In the genomic region with DNA sequence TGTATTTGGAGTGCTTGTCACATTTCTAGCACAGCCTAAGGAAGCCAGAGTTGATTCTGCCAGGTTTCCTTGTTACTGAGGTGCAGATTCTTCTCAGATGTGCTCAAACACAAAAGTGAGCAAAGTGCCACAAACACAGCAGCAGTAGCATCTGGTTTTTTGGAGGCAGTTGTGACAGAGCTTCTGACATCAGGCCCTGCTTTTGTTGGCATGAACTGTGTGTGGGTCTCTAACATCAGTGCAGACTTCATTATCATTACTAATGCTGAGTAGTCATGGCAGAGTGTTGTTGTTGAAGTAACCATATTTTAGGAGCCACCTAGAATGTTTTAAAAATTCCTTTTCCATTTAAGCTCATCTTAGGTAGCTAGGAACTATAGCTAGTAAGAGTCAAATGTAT, we compare ENCODE assay signal across 22 cellular contexts.
DNase-seq lines count a peak whose midpoint lies in the region; ATAC-seq and TF ChIP-seq lines count a peak whose summit lies in the region.
"Had no signal": no experiment of that assay in that cellular context is flagged by ENCODE, and none has a peak within 500 bp of the region (broad histone marks: within the 10 kb centered on the region; RNA-seq: fewer than 3 reads in every experiment).

No MANE protein-coding gene starts in this region.

- H3K27ac ChIP-seq in ACC112 (ENCODE audit: low read depth, low read length) = peak overlapping the region; percentile 19; the same call in 1 of the 2 replicates
- H3K27ac ChIP-seq in ascending aorta = peak overlapping the region; percentile 53 to 66

- intact Hi-C loops in ascending aorta (cut with DNase I) = no loop called here

- H3K4me3 ChIP-seq in ACC112 (ENCODE audit: low read depth, low read length) (no peak overlapping the region), ascending aorta (no peak overlapping the region), fibroblast of pulmonary artery (replicated peaks; ENCODE audit: low read depth, low read length) (no peak overlapping the region), skeletal muscle cell (ENCODE audit: low read depth, low read length) (no peak overlapping the region)
- H3K4me3 ChIP-seq: MG63 had no signal

- TF ChIP-seq CTCF in ascending aorta (IDR thresholded peaks at IDR 0.05) (no peak), fibroblast of pulmonary artery (IDR thresholded peaks at IDR 0.05; ENCODE audit: low read length, missing control alignments) (no peak)

- H3K36me3 Mint-ChIP-seq in stimulated activated effector memory CD8-positive, alpha-beta T cell treated with anti-CD3 and anti-CD28 coated beads, Interleukin-12 subunit alpha, Interleukin-12 subunit beta, amount 100 ng/mL, for 72 hours = no peaks in the 10 kb centered on the region
- H3K36me3 Mint-ChIP-seq: CD14-positive monocyte had no signal

- peaks cover 3% of the 10 kb centered on the region for H3K9me3 Mint-ChIP-seq in stimulated activated effector memory CD8-positive, alpha-beta T cell treated with anti-CD3 and anti-CD28 coated beads, Interleukin-12 subunit alpha, Interleukin-12 subunit beta, amount 100 ng/mL, for 72 hours
- H3K9me3 Mint-ChIP-seq: CD14-positive monocyte had no signal

- H3K27me3 ChIP-seq in ACC112 (ENCODE audit: insufficient read depth, low read length) (no peaks in the 10 kb centered on the region), ascending aorta (no peaks in the 10 kb centered on the region)
- H3K27me3 ChIP-seq: MG63 had no signal

- H2AFZ ChIP-seq in ACC112 (ENCODE audit: low read length, unreplicated experiment) = no peak overlapping the region

- no peak for ATAC-seq in stimulated activated effector memory CD8-positive, alpha-beta T cell treated with anti-CD3 and anti-CD28 coated beads, Interleukin-12 subunit alpha, Interleukin-12 subunit beta, amount 100 ng/mL, for 72 hours
- ATAC-seq in HG03457 (IDR thresholded peaks at IDR 0.05; ENCODE audit: unreplicated experiment) = no peak
- ATAC-seq in GM19467 (IDR thresholded peaks at IDR 0.05; ENCODE audit: unreplicated experiment) = no peak
- ATAC-seq: Panc1 had no signal

- H3K9me3 ChIP-seq in ascending aorta = no peaks in the 10 kb centered on the region
- H3K9me3 ChIP-seq: MG63, SK-N-SH had no signal

- no peaks in the 10 kb centered on the region for H3K4me1 Mint-ChIP-seq in stimulated activated effector memory CD8-positive, alpha-beta T cell treated with anti-CD3 and anti-CD28 coated beads, Interleukin-12 subunit alpha, Interleukin-12 subunit beta, amount 100 ng/mL, for 72 hours

- H3K79me2 ChIP-seq in ACC112 (ENCODE audit: control insufficient read depth, insufficient read depth, low read length, unreplicated experiment) = no peaks in the 10 kb centered on the region

- no peaks in the 10 kb centered on the region for H3K36me3 ChIP-seq in ACC112 (ENCODE audit: insufficient read depth, low read length)
- no peaks in the 10 kb centered on the region for H3K36me3 ChIP-seq in ascending aorta
- H3K36me3 ChIP-seq: MG63 had no signal

- DNase-seq in ascending aorta (ENCODE audit: low spot score in 2 of 2) (no peak), fibroblast of pulmonary artery (ENCODE audit: low read depth) (peak; percentile 40), skeletal muscle cell (ENCODE audit: low read depth) (peak; percentile 28), mucosa of gallbladder (ENCODE audit: low spot score) (no peak)
- DNase-seq in stimulated activated effector memory CD8-positive, alpha-beta T cell treated with anti-CD3 and anti-CD28 coated beads, Interleukin-12 subunit alpha, Interleukin-12 subunit beta, amount 100 ng/mL, for 72 hours (ENCODE audit: low spot score in 2 of 2) = no peak
- DNase-seq: 8988T; Kasumi-1; MG63; NCI-H1436; NCI-H1930; NCI-H2227 treated with DMSO at 0.1 percent for 48 hours; NCI-H510A treated with DMSO at 0.1 percent for 48 hours; NCI-H774; NK-92 treated with Interleukin-12 subunit alpha and Interleukin-12 subunit beta, amount 100 ng/mL, for 24 hours; SIG-M5; SK-N-SH had no signal

- H3K27ac Mint-ChIP-seq in stimulated activated effector memory CD8-positive, alpha-beta T cell treated with anti-CD3 and anti-CD28 coated beads, Interleukin-12 subunit alpha, Interleukin-12 subunit beta, amount 100 ng/mL, for 72 hours = no peak overlapping the region
- H3K27ac Mint-ChIP-seq: B cell, CD14-positive monocyte had no signal

- H3K4me3 Mint-ChIP-seq in stimulated activated effector memory CD8-positive, alpha-beta T cell treated with anti-CD3 and anti-CD28 coated beads, Interleukin-12 subunit alpha, Interleukin-12 subunit beta, amount 100 ng/mL, for 72 hours = no peak overlapping the region
- H3K4me3 Mint-ChIP-seq: B cell, CD14-positive monocyte had no signal

- peaks cover 17% of the 10 kb centered on the region for H3K4me1 ChIP-seq in ACC112 (ENCODE audit: control insufficient read depth, insufficient read depth, low read length, unreplicated experiment)
- H3K4me1 ChIP-seq in ascending aorta = peaks cover 2 to 10% of the 10 kb centered on the region in 2 donors

Comparison
In these comparisons a context has a peak if more than half of its experiments do, and no peak if none do; other contexts are left out.
1. DNase-seq: peak in fibroblast of pulmonary artery (single experiment) and skeletal muscle cell (single experiment); none in ascending aorta (0 of 2), stimulated activated effector memory CD8-positive, alpha-beta T cell treated with anti-CD3 and anti-CD28 coated beads, Interleukin-12 subunit alpha, Interleukin-12 subunit beta, amount 100 ng/mL, for 72 hours (0 of 2) and mucosa of gallbladder (single experiment).